8 cellular contexts compared by ENCODE assay signal in genomic region chr4:781493-782216, GRCh38. TPM values are rescaled to one million over a fixed set of nuclear protein-coding genes. Genes with fewer than 3 reads are reported as not detected.
A peak's percentile ranks its signal among the peaks of the same experiment; 100 is the strongest.
DNase-seq lines count a peak whose midpoint lies in the region; ATAC-seq and TF ChIP-seq lines count a peak whose summit lies in the region.

No MANE protein-coding gene starts in this region.

- TF ChIP-seq CTCF in C4-2B (conservative IDR thresholded peaks at IDR 0.05) = no peak

- intact Hi-C loops in left colon (cut with DNase I, micrococcal nuclease) = no loop called here

- ATAC-seq in GM19372 (IDR thresholded peaks at IDR 0.05; ENCODE audit: low read depth, unreplicated experiment) (peak; percentile 92), HG03521 (IDR thresholded peaks at IDR 0.05; ENCODE audit: unreplicated experiment) (peak; percentile 95), left colon (peak; percentile 89)

- peak; percentile 97 for DNase-seq in NCI-H69 (lab: John Stamatoyannopoulos, UW)
- peak; percentile 97 for DNase-seq in activated CD4-positive, alpha-beta T cell treated with anti-CD3 and anti-CD28 coated beads, Interleukin-2, amount 50 U/mL, for 1 hour
- peak; percentile 83 for DNase-seq in cortex of kidney (lab: John Stamatoyannopoulos, UW)
- peak; percentile 97 to 99 for DNase-seq in left colon
- DNase-seq in stimulated activated CD4-positive, alpha-beta T cell treated with anti-CD3 and anti-CD28 coated beads, Interleukin-1b, Interleukin-23, amount 100 ng/mL, for 4 hours (ENCODE audit: low read depth in 2 of 2) = peak; percentile 97 to 98

- H3K27ac ChIP-seq in C4-2B = peak overlapping the region; percentile 99

RNA-seq across cellular contexts. Expression of gene CPLX1, which starts 44.3 kb away (rescaled TPM):
- 1 to 10 TPM; 2.7 to 3.5 TPM for total RNA-seq in left colon

Comparison
In these comparisons a context has a peak if more than half of its experiments do, and no peak if none do; other contexts are left out.
1. Peak in every context shown above with its lines: DNase-seq, ATAC-seq and H3K27ac ChIP-seq.